12 cellular contexts compared by ENCODE assay signal in genomic region chr10:97882142-97883091, GRCh38. TPM values are rescaled to one million over a fixed set of nuclear protein-coding genes. Genes with fewer than 3 reads are reported as not detected.
DNase-seq lines count a peak whose midpoint lies in the region; ATAC-seq and TF ChIP-seq lines count a peak whose summit lies in the region.
"Had no signal": no experiment of that assay in that cellular context is flagged by ENCODE, and none has a peak within 500 bp of the region (broad histone marks: within the 10 kb centered on the region; RNA-seq: fewer than 3 reads in every experiment).

No MANE protein-coding gene starts in this region.

- H3K27ac Mint-ChIP-seq in T-cell, result no peak overlapping the region

- no peak overlapping the region for H3K4me3 Mint-ChIP-seq in T-cell

- CTCF ChIA-PET in T-cell (lab: Charles Lee), result no interaction called here

- H3K27me3 Mint-ChIP-seq in T-cell, result peaks cover 12 to 14% of the 10 kb centered on the region in 2 donors

- H3K9me3 ChIP-seq in lower lobe of right lung, result no peaks in the 10 kb centered on the region

- H3K36me3 ChIP-seq in lower lobe of right lung, result no peaks in the 10 kb centered on the region

- intact Hi-C loops in lower lobe of right lung (cut with DNase I), result no loop called here

- in situ Hi-C loops in astrocyte of the spinal cord (cut with HindIII; ENCODE audit: low sequenced_read_pairs), result no loop called here

- no peaks in the 10 kb centered on the region for H3K27me3 ChIP-seq in lower lobe of right lung (ENCODE audit: low read depth)

- H3K4me1 Mint-ChIP-seq in T-cell, result no peaks in the 10 kb centered on the region

- peak; percentile 96 for DNase-seq in AG08395 (ENCODE audit: low spot score)
- DNase-seq in astrocyte of the spinal cord (ENCODE audit: low read depth, low spot score), result peak; percentile 89
- no peak for DNase-seq in lower lobe of right lung
- no peak for DNase-seq in T-cell
- DNase-seq in NCI-H2196 treated with DMSO at 0.1 percent for 48 hours (lab: John Stamatoyannopoulos, UW; ENCODE audit: unreplicated experiment), result no peak
- DNase-seq: DND-41, glutamatergic neuron, substantia nigra had no signal

- ATAC-seq in HG02798 (IDR thresholded peaks at IDR 0.05; ENCODE audit: poor library complexity, unreplicated experiment) (peak; percentile 49), lower lobe of right lung (peak; percentile 68 to 71), GM21737 (IDR thresholded peaks at IDR 0.05; ENCODE audit: unreplicated experiment) (no peak), GM19395 (IDR thresholded peaks at IDR 0.05; ENCODE audit: unreplicated experiment) (no peak), T-cell (replicated peaks in 1 of 4) (no peak)

- no peaks in the 10 kb centered on the region for H3K36me3 Mint-ChIP-seq in T-cell

- no peak for TF ChIP-seq CTCF in astrocyte of the spinal cord (IDR thresholded peaks at IDR 0.05; ENCODE audit: low read depth, low read length)
- TF ChIP-seq CTCF in lower lobe of right lung (IDR thresholded peaks at IDR 0.05), result no peak

- H3K27ac ChIP-seq in lower lobe of right lung, result no peak overlapping the region
- H3K27ac ChIP-seq: HL-60 had no signal

- H3K9me3 Mint-ChIP-seq in T-cell, result no peaks in the 10 kb centered on the region

- no peaks in the 10 kb centered on the region for H3K4me1 ChIP-seq in lower lobe of right lung

- POLR2A ChIA-PET in T-cell (lab: Charles Lee), result no interaction called here

- H3K4me3 ChIP-seq in astrocyte of the spinal cord (ENCODE audit: low read depth, low read length) (no peak overlapping the region), lower lobe of right lung (no peak overlapping the region)

RNA-seq across cellular contexts. Expression of gene GOLGA7B, which starts 32.8 kb away (rescaled TPM):
- total RNA-seq in lower lobe of right lung (1.0 TPM), T-cell (10 to 100 TPM in 4 of 5 donors, 1 to 10 TPM in 1; 9.4 to 16.7 (median 12.2) TPM)

Comparison
In these comparisons a context has a peak if more than half of its experiments do, and no peak if none do; other contexts are left out.
1. DNase-seq: peak in AG08395 (single experiment) and astrocyte of the spinal cord (single experiment); none in lower lobe of right lung (single experiment), T-cell (0 of 34) and NCI-H2196 treated with DMSO at 0.1 percent for 48 hours (single experiment).
2. ATAC-seq: peak in HG02798 (single experiment) and lower lobe of right lung (2 of 2); none in GM21737 (single experiment), GM19395 (single experiment) and T-cell (0 of 4).